In the genomic region with DNA sequence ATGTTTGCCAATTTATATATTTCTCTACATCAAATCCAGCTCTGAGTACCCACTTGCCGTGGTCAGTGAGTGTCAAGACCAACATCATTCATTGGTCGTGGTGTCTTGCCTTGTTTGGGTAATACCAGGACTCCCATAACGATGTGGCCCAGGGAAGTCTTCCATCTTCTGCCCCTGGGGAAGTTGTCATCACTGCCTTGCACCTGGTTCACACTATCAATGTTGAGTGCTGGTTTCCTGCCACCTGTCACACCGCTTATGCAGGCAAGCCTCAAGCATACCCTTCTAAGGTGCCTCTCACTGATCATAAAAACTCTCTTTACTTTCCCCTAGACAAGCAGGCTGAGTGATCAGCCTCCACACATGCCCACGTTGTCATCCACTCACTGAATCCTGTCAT, we compare ENCODE assay signal across 15 cellular contexts.
"Had no signal": no experiment of that assay in that cellular context is flagged by ENCODE, and none has a peak within 500 bp of the region (broad histone marks: within the 10 kb centered on the region; RNA-seq: fewer than 3 reads in every experiment).

No MANE protein-coding gene starts in this region.

- DNase-seq: activated CD4-positive, alpha-beta T cell treated with anti-CD3 and anti-CD28 coated beads, Interleukin-2, amount 50 U/mL, for 1 hour; activated T-cell treated with anti-CD3 and anti-CD28 coated beads for 4 hours; central memory CD4-positive, alpha-beta T cell; cortex of kidney; effector CD8-positive, alpha-beta T cell; gastrocnemius medialis; left lung; mesenchymal stem cell; nephron progenitor cell; stimulated activated CD4-positive, alpha-beta T cell treated with anti-CD3 and anti-CD28 coated beads, Interleukin-2, amount 100 ng/mL, for 48 hours; stimulated activated naive CD4-positive, alpha-beta T cell treated with Interleukin-2 at 50 U/mL for 16 hours; upper lobe of left lung had no signal

- H3K36me3 Mint-ChIP-seq: activated naive CD4-positive, alpha-beta T cell treated with anti-CD3 and anti-CD28 coated beads, Interleukin-2, amount 50 U/mL, for 24 hours had no signal

- ATAC-seq: gastrocnemius medialis, left lung, sciatic nerve had no signal

- H3K27me3 ChIP-seq: gastrocnemius medialis, left lung, upper lobe of left lung had no signal

- H3K4me1 Mint-ChIP-seq: activated naive CD4-positive, alpha-beta T cell treated with anti-CD3 and anti-CD28 coated beads, Interleukin-2, amount 50 U/mL, for 24 hours; nephron progenitor cell had no signal

- H3K36me3 ChIP-seq: gastrocnemius medialis, left lung, upper lobe of left lung had no signal

- H3K27ac Mint-ChIP-seq: activated naive CD4-positive, alpha-beta T cell treated with anti-CD3 and anti-CD28 coated beads, Interleukin-2, amount 50 U/mL, for 24 hours; activated T-helper 2 cell treated with anti-CD3 and anti-CD28 coated beads, Interferon-gamma antibody, Interleukin-2, Interleukin-4, amounts not matched to agents 10 μg/mL and 5 μg/mL and 100 μg/mL, durations not matched to agents 14 hours and 24 hours and 36 hours; nephron progenitor cell had no signal

- H3K4me3 Mint-ChIP-seq: activated naive CD4-positive, alpha-beta T cell treated with anti-CD3 and anti-CD28 coated beads, Interleukin-2, amount 50 U/mL, for 24 hours; nephron progenitor cell had no signal

- H3K9me3 ChIP-seq: gastrocnemius medialis, left lung, upper lobe of left lung had no signal

- H3K4me3 ChIP-seq: gastrocnemius medialis, left lung, upper lobe of left lung had no signal

- H3K9me3 Mint-ChIP-seq: activated naive CD4-positive, alpha-beta T cell treated with anti-CD3 and anti-CD28 coated beads, Interleukin-2, amount 50 U/mL, for 24 hours; activated T-helper 2 cell treated with anti-CD3 and anti-CD28 coated beads, Interferon-gamma antibody, Interleukin-2, Interleukin-4, amounts not matched to agents 10 μg/mL and 5 μg/mL and 100 μg/mL, durations not matched to agents 14 hours and 24 hours and 36 hours; nephron progenitor cell had no signal

- H3K4me1 ChIP-seq: gastrocnemius medialis, left lung, upper lobe of left lung had no signal

- H3K27ac ChIP-seq: gastrocnemius medialis, left lung, upper lobe of left lung had no signal
